In genomic region chr11:3421608-3422379, GRCh38 we compare ENCODE assay signal across 8 cellular contexts. TPM values are rescaled to one million over a fixed set of nuclear protein-coding genes. Genes with fewer than 3 reads are reported as not detected.
DNase-seq lines count a peak whose midpoint lies in the region; ATAC-seq and TF ChIP-seq lines count a peak whose summit lies in the region.
"Not testable (repeated sequence)": the region's sequence is repeated elsewhere in the genome, so short reads cannot be mapped to it uniquely, and the experiment has no call there.

No MANE protein-coding gene starts in this region.

- DNase-seq in AG09309 (ENCODE audit: low read depth) (peak; percentile 31), GM23248 (peak; percentile 72), NCI-H1417 (lab: John Stamatoyannopoulos, UW) (peak; percentile 33 to 55 (median 37)), astrocyte of the spinal cord (ENCODE audit: low read depth, low spot score) (peak; percentile 3)
- DNase-seq in stimulated activated CD4-positive, alpha-beta T cell treated with anti-CD3 and anti-CD28 coated beads, Interleukin-15, amount 100 ng/mL, for 24 hours: peak; percentile 42

- H3K9me2 ChIP-seq in GM23248 (ENCODE audit: insufficient read depth): not testable (repeated sequence)

- H3K9ac ChIP-seq in GM23248: peak overlapping the region; percentile 90
- peak overlapping the region; percentile 61 for H3K9ac ChIP-seq in mucosa of stomach (ENCODE audit: low read length)

- ATAC-seq in gastroesophageal sphincter: not testable (repeated sequence)

- TF ChIP-seq POLR2A in gastroesophageal sphincter (IDR thresholded peaks at IDR 0.05): not testable (repeated sequence)

- not testable (repeated sequence) for H3K79me2 ChIP-seq in GM23248 (ENCODE audit: insufficient read depth)

- TF ChIP-seq EP300 in gastroesophageal sphincter (IDR thresholded peaks at IDR 0.05): not testable (repeated sequence)

- H3K4me2 ChIP-seq in GM23248 (ENCODE audit: unreplicated experiment): peak overlapping the region; percentile 74

- H3K9me3 ChIP-seq in GM23248 (ENCODE audit: low read depth); gastroesophageal sphincter; mucosa of stomach (ENCODE audit: control insufficient read depth, low read length): not testable (repeated sequence)

- not testable (repeated sequence) for H4K20me1 ChIP-seq in GM23248 (ENCODE audit: insufficient read depth)

- H3F3A ChIP-seq in GM23248 (ENCODE audit: insufficient read depth): not testable (repeated sequence)

- H3K4me1 ChIP-seq in GM23248 (ENCODE audit: insufficient read depth); mucosa of stomach (ENCODE audit: control insufficient read depth, insufficient read depth, low read length): not testable (repeated sequence)
- H3K4me1 ChIP-seq in gastroesophageal sphincter: peaks cover 0 to 12% (median 0%) of the 10 kb centered on the region in 3 donors

- H3K27ac ChIP-seq in GM23248: peak overlapping the region; percentile 88
- peak overlapping the region; percentile 2 to 89 (median 81) for H3K27ac ChIP-seq in gastroesophageal sphincter

- in situ Hi-C loops in GM23248 (cut with MboI); astrocyte of the spinal cord (cut with HindIII; ENCODE audit: low sequenced_read_pairs): not testable (repeated sequence)

- not testable (repeated sequence) for H3K27me3 ChIP-seq in GM23248 (replicated peaks; ENCODE audit: insufficient read depth); gastroesophageal sphincter; mucosa of stomach (ENCODE audit: control insufficient read depth, insufficient read depth, low read length)

- not testable (repeated sequence) for H3K36me3 ChIP-seq in GM23248 (ENCODE audit: low read depth); gastroesophageal sphincter; mucosa of stomach (ENCODE audit: control insufficient read depth, insufficient read depth, low read length)

- peak overlapping the region; percentile 62 for H2AFZ ChIP-seq in GM23248

- H3K4me3 ChIP-seq in AG09309 (ENCODE audit: control insufficient read depth, low read depth, low read length): peak overlapping the region; percentile 61
- H3K4me3 ChIP-seq in GM23248: peak overlapping the region; percentile 74
- H3K4me3 ChIP-seq in WI38 (ENCODE audit: low read depth, low read length): peak overlapping the region; percentile 67
- H3K4me3 ChIP-seq in astrocyte of the spinal cord (ENCODE audit: low read depth, low read length): peak overlapping the region; percentile 56
- peak overlapping the region; percentile 42 to 69 for H3K4me3 ChIP-seq in gastroesophageal sphincter
- H3K4me3 ChIP-seq in mucosa of stomach (ENCODE audit: low read length): peak overlapping the region; percentile 56

- not testable (repeated sequence) for TF ChIP-seq CTCF in AG09309 (IDR thresholded peaks at IDR 0.05; ENCODE audit: control insufficient read depth, insufficient read depth, low read depth, low read length, missing control alignments); WI38 (IDR thresholded peaks at IDR 0.05; ENCODE audit: low read depth, low read length); astrocyte of the spinal cord (IDR thresholded peaks at IDR 0.05; ENCODE audit: low read depth, low read length); gastroesophageal sphincter (IDR thresholded peaks at IDR 0.05)

- 0 to 1% methylated on average over 25 to 33 of the region's 42 CpGs for WGBS in GM23248 (ENCODE audit: low coverage in 1 of 2, low lambda C conversion rate in 2 of 2, missing lambda C conversion rate in 2 of 2), 2 experiments
- WGBS in gastroesophageal sphincter (ENCODE audit: low coverage in 1 of 2), 2 donors: 21% methylated on average over 5 of the region's 42 CpGs; no CpG with 5 or more reads in 1 of the 2 donors

RNA-seq across cellular contexts. Expression of gene ZNF195, which starts 42.8 kb away (rescaled TPM):
- 20.4 and 24.2 TPM in 2 replicates for total RNA-seq in GM23248 (2014; rRNA removed; shearing (Covaris generic))
- polyA plus RNA-seq in GM23248 (2016; fragmentation: Nextera tagmentation; extraction: Ambion mirVana): 11.2 and 11.6 TPM in 2 replicates
- 10 to 100 TPM in 2 of 4 donors, 1 to 10 TPM in 2; 7.9 to 19.9 (median 12.6) TPM for total RNA-seq in gastroesophageal sphincter

Comparison
In these comparisons a context has a peak if more than half of its experiments do, and no peak if none do; other contexts are left out.
1. DNase-seq: peak in every context shown above with its lines; median percentile 72 in GM23248; 42 in stimulated activated CD4-positive, alpha-beta T cell treated with anti-CD3 and anti-CD28 coated beads, Interleukin-15, amount 100 ng/mL, for 24 hours; 37 in NCI-H1417; 31 in AG09309; 3 in astrocyte of the spinal cord.